9 cellular contexts compared by ENCODE assay signal in the genomic region with DNA sequence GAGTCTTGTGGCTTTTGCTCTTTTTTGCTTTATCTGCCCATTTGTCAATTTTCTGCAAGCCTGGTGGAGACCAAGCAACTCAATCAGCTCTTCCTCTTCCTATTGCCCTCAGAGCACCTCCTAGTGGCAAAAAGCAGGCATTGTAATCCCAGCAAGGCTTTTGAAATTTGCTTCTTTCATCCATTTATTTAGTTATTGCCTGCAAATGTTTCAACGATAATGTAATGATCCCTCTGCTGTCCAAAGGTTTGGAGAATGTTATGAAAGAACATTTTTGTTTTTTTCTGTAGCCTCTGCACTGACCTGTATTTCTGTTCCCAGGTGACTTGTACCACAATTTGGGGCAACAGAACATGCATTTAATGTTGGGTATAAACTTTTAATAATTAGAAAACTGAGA.
DNase-seq lines count a peak whose midpoint lies in the region; ATAC-seq and TF ChIP-seq lines count a peak whose summit lies in the region.
"Had no signal": no experiment of that assay in that cellular context is flagged by ENCODE, and none has a peak within 500 bp of the region (broad histone marks: within the 10 kb centered on the region; RNA-seq: fewer than 3 reads in every experiment).

No MANE protein-coding gene starts in this region.

- no peak overlapping the region for H3K27ac ChIP-seq in mammary epithelial cell (ENCODE audit: insufficient read depth, low read depth, low read length)
- no peak overlapping the region for H3K27ac ChIP-seq in neuronal stem cell (replicated peaks; ENCODE audit: low read length)
- H3K27ac ChIP-seq: BLaER1 treated with 17β-estradiol and CSF1 and Interleukin-3, amounts not matched to agents 10 nM and 100 nM had no signal

- H2AK5ac ChIP-seq in neuronal stem cell (ENCODE audit: low read depth, low read length): no peak overlapping the region

- H2BK5ac ChIP-seq in neuronal stem cell (ENCODE audit: low read length): no peak overlapping the region

- no peak overlapping the region for H3K23ac ChIP-seq in neuronal stem cell (ENCODE audit: low read depth, low read length, poor library complexity)

- H3K14ac ChIP-seq in neuronal stem cell (ENCODE audit: low read length): no peak overlapping the region

- CTCF ChIA-PET in mammary epithelial cell (lab: Charles Lee; ENCODE audit: low non-redundant PET): interaction anchor here (0.6 to 0.7 kb wide), 4 partner anchors 57 to 95 kb away, joined by 3 to 6 read pairs (median 4); no protein-coding TSS in a partner anchor

- H3K4me3 ChIP-seq in mammary epithelial cell (replicated peaks in 1 of 3; ENCODE audit: insufficient read depth in 1 of 3, low read depth in 2 of 3, low read length in 3 of 3) (no peak overlapping the region), neuronal stem cell (ENCODE audit: low read length in 2 of 2) (no peak overlapping the region)
- H3K4me3 ChIP-seq: BLaER1 treated with 17β-estradiol and CSF1 and Interleukin-3, amounts not matched to agents 10 nM and 100 nM had no signal

- no peak overlapping the region for H3K4me2 ChIP-seq in mammary epithelial cell (ENCODE audit: insufficient read depth, low read depth, low read length)
- no peak overlapping the region for H3K4me2 ChIP-seq in neuronal stem cell (ENCODE audit: insufficient read depth, low read length, poor library complexity, severe bottlenecking)
- H3K4me2 ChIP-seq: BLaER1 treated with 17β-estradiol and CSF1 and Interleukin-3, amounts not matched to agents 10 nM and 100 nM had no signal

- H3K36me3 ChIP-seq in mammary epithelial cell (ENCODE audit: insufficient read depth, low read length) (no peaks in the 10 kb centered on the region), neuronal stem cell (replicated peaks in 1 of 2; ENCODE audit: control insufficient read depth in 2 of 2, insufficient read depth in 2 of 2, low read length in 2 of 2) (no peaks in the 10 kb centered on the region)
- H3K36me3 ChIP-seq: BLaER1 treated with 17β-estradiol and CSF1 and Interleukin-3, amounts not matched to agents 10 nM and 100 nM had no signal

- WGBS in mammary epithelial cell (ENCODE audit: low coverage, missing lambda C conversion rate): 33% methylated on average over 1 of the region's 1 CpG
- no CpG with 5 or more reads among the region's 1 CpG for WGBS in neuronal stem cell (ENCODE audit: extremely low coverage in 2 of 2, insufficient read length in 2 of 2, insufficient replicate concordance in 1 of 2), 2 donors

- peak; percentile 94 to 98 for TF ChIP-seq CTCF in mammary epithelial cell (conservative IDR thresholded peaks at IDR 0.05 in 1 of 2, IDR thresholded peaks at IDR 0.05 in 1 of 2; ENCODE audit: extremely low read depth in 1 of 2, insufficient read depth in 1 of 2, low read depth in 1 of 2, low read length in 2 of 2)

- H3K9me3 ChIP-seq in mammary epithelial cell (replicated peaks; ENCODE audit: insufficient read depth, low read length) (no peaks in the 10 kb centered on the region), neuronal stem cell (replicated peaks in 1 of 2; ENCODE audit: control insufficient read depth in 2 of 2, insufficient read depth in 1 of 2, low read depth in 1 of 2, low read length in 2 of 2) (no peaks in the 10 kb centered on the region)

- no peak overlapping the region for H2BK120ac ChIP-seq in neuronal stem cell (ENCODE audit: low read depth, low read length)

- BruUV-seq in mammary epithelial cell (replicated peaks; lab: Mats Ljungman, UMichigan): no TSS peak

- H2BK12ac ChIP-seq in neuronal stem cell (ENCODE audit: low read length): no peak overlapping the region

- intact Hi-C loops in mammary epithelial cell (cut with micrococcal nuclease): loop anchor here (1.0 kb wide), 3 partner anchors 72 to 254 kb away; partner anchors contain the start of genes ATP5PF and GABPA

- no peaks in the 10 kb centered on the region for H3K79me1 ChIP-seq in neuronal stem cell (ENCODE audit: low read depth, low read length)

- H2BK15ac ChIP-seq in neuronal stem cell (ENCODE audit: low read length): no peak overlapping the region

- no peaks in the 10 kb centered on the region for H3K79me2 ChIP-seq in mammary epithelial cell (ENCODE audit: insufficient read depth, low read length)

- H3K9ac ChIP-seq in mammary epithelial cell (ENCODE audit: insufficient read depth, low read length) (no peak overlapping the region), neuronal stem cell (ENCODE audit: low read depth, low read length, poor library complexity) (no peak overlapping the region)
- H3K9ac ChIP-seq: BLaER1 treated with 17β-estradiol and CSF1 and Interleukin-3, amounts not matched to agents 10 nM and 100 nM had no signal

- DNase-seq in NCI-H1105 treated with DMSO at 0.1 percent for 48 hours (lab: John Stamatoyannopoulos, UW) (peak; percentile 40), NCI-H1105 (lab: John Stamatoyannopoulos, UW) (no peak), NCI-H146 treated with DMSO at 0.1 percent for 48 hours (lab: John Stamatoyannopoulos, UW; ENCODE audit: unreplicated experiment) (peak; percentile 9), mammary epithelial cell (peak; percentile 19), neuronal stem cell (ENCODE audit: low spot score) (no peak), NCI-H2196 (lab: John Stamatoyannopoulos, UW; ENCODE audit: unreplicated experiment) (no peak)

- H4K91ac ChIP-seq in neuronal stem cell (ENCODE audit: low read depth, low read length, poor library complexity): no peak overlapping the region

- H4K8ac ChIP-seq in neuronal stem cell (ENCODE audit: low read depth, low read length): no peak overlapping the region

- in situ Hi-C loops in mammary epithelial cell (cut with MboI; ENCODE audit: low sequenced_read_pairs in 2 of 2): loop anchor here (10.0 to 25.0 kb wide), 2 partner anchors 250 to 258 kb away; partner anchors contain the start of gene MRPL39 (in 2 of the 2)

- no peak overlapping the region for H3K4ac ChIP-seq in neuronal stem cell (ENCODE audit: low read length)

- dilution Hi-C loops in mammary epithelial cell (cut with HindIII; ENCODE audit: low sequenced_read_pairs): no loop called here

- H3K27me3 ChIP-seq in mammary epithelial cell (ENCODE audit: insufficient read depth, low read length) (no peaks in the 10 kb centered on the region), neuronal stem cell (ENCODE audit: control insufficient read depth in 3 of 3, insufficient read depth in 3 of 3, low read depth in 1 of 3, low read length in 3 of 3) (no peaks in the 10 kb centered on the region)
- H3K27me3 ChIP-seq: BLaER1 treated with 17β-estradiol and CSF1 and Interleukin-3, amounts not matched to agents 10 nM and 100 nM had no signal

- H3K4me1 ChIP-seq in mammary epithelial cell (ENCODE audit: insufficient read depth, low read length) (no peaks in the 10 kb centered on the region), neuronal stem cell (ENCODE audit: control insufficient read depth in 2 of 2, insufficient read depth in 1 of 2, low read depth in 1 of 2, low read length in 2 of 2) (no peaks in the 10 kb centered on the region)

- no peaks in the 10 kb centered on the region for H4K20me1 ChIP-seq in mammary epithelial cell (ENCODE audit: insufficient read depth, low read length)
- H4K20me1 ChIP-seq: BLaER1 treated with 17β-estradiol and CSF1 and Interleukin-3, amounts not matched to agents 10 nM and 100 nM had no signal

- no peak overlapping the region for H2AFZ ChIP-seq in mammary epithelial cell (ENCODE audit: low read depth, low read length)
- peak overlapping the region; percentile 7 for H2AFZ ChIP-seq in neuronal stem cell (ENCODE audit: low read length)

- peak; percentile 74 for ATAC-seq in GM19372 (IDR thresholded peaks at IDR 0.05; ENCODE audit: low read depth, unreplicated experiment)
- ATAC-seq in GM21526 (IDR thresholded peaks at IDR 0.05; ENCODE audit: low FRiP score, unreplicated experiment): no peak

- H3K18ac ChIP-seq in neuronal stem cell (ENCODE audit: low read length): no peak overlapping the region

Comparison
In these comparisons a context has a peak if more than half of its experiments do, and no peak if none do; other contexts are left out.
1. DNase-seq: peak in NCI-H1105 treated with DMSO at 0.1 percent for 48 hours (single experiment), NCI-H146 treated with DMSO at 0.1 percent for 48 hours (single experiment) and mammary epithelial cell (single experiment); none in NCI-H1105 (single experiment), neuronal stem cell (single experiment) and NCI-H2196 (single experiment).